15 cellular contexts compared by ENCODE assay signal in genomic region chr18:68402784-68403183, GRCh38.
A peak's percentile ranks its signal among the peaks of the same experiment; 100 is the strongest.
DNase-seq lines count a peak whose midpoint lies in the region; ATAC-seq and TF ChIP-seq lines count a peak whose summit lies in the region.
"Had no signal": no experiment of that assay in that cellular context is flagged by ENCODE, and none has a peak within 500 bp of the region (broad histone marks: within the 10 kb centered on the region; RNA-seq: fewer than 3 reads in every experiment).

No MANE protein-coding gene starts in this region.

- no peaks in the 10 kb centered on the region for H3K27me3 ChIP-seq in foreskin keratinocyte

- TF ChIP-seq CTCF in foreskin keratinocyte (conservative IDR thresholded peaks at IDR 0.05) (no peak), GM13977 (IDR thresholded peaks at IDR 0.05; ENCODE audit: extremely low read depth, insufficient read depth, missing control alignments) (no peak)

- no peaks in the 10 kb centered on the region for H3K4me1 ChIP-seq in foreskin keratinocyte
- H3K4me1 ChIP-seq: HAP-1 had no signal

- peak; percentile 23 for DNase-seq in COLO829 (ENCODE audit: low spot score)
- peak; percentile 36 for DNase-seq in HT1080 (ENCODE audit: low read depth)
- DNase-seq in foreskin keratinocyte: no peak
- DNase-seq in pons (ENCODE audit: low spot score): peak; percentile 3
- no peak for DNase-seq in GM13977 (ENCODE audit: low spot score)
- no peak for DNase-seq in NCI-H1092 treated with DMSO at 0.1 percent for 48 hours (lab: John Stamatoyannopoulos, UW)
- DNase-seq: C1 segment of cervical spinal cord; CD4-positive, alpha-beta T cell; DMS153; DMS79 treated with DMSO at 0.1 percent for 48 hours; EL had no signal

- no peak overlapping the region for H3K27ac ChIP-seq in foreskin keratinocyte
- H3K27ac ChIP-seq: HL-60 had no signal

- ATAC-seq in foreskin keratinocyte (peak; percentile 68), HG02938 (IDR thresholded peaks at IDR 0.05; ENCODE audit: unreplicated experiment) (no peak)
- ATAC-seq: K562 had no signal

- in situ Hi-C loops in GM13977 (cut with MboI; ENCODE audit: low pct_unique_long_range_greater_than_20kb, low sequenced_read_pairs, unreplicated experiment): no loop called here

Comparison
In these comparisons a context has a peak if more than half of its experiments do, and no peak if none do; other contexts are left out.
1. DNase-seq: peak in COLO829 (single experiment), HT1080 (single experiment) and pons (single experiment); none in foreskin keratinocyte (0 of 2), GM13977 (single experiment) and NCI-H1092 treated with DMSO at 0.1 percent for 48 hours (single experiment).